ENCODE assay signal across 8 cellular contexts in genomic region chr12:111445311-111446043, GRCh38.
A peak's percentile ranks its signal among the peaks of the same experiment; 100 is the strongest.
DNase-seq lines count a peak whose midpoint lies in the region; ATAC-seq and TF ChIP-seq lines count a peak whose summit lies in the region.

No MANE protein-coding gene starts in this region.

- H3K9me3 Mint-ChIP-seq in nephron: no peaks in the 10 kb centered on the region

- ATAC-seq in HG03103 (IDR thresholded peaks at IDR 0.05; ENCODE audit: low read depth, unreplicated experiment) (peak; percentile 15), GM19467 (IDR thresholded peaks at IDR 0.05; ENCODE audit: unreplicated experiment) (no peak)

- peaks cover 27% of the 10 kb centered on the region for H3K4me1 ChIP-seq in DOHH2 (ENCODE audit: control insufficient read depth, low read length)

- peak overlapping the region; percentile 75 to 94 (median 84) for H3K27ac Mint-ChIP-seq in nephron

- H3K4me3 ChIP-seq in DOHH2 (ENCODE audit: low read length): no peak overlapping the region

- no peaks in the 10 kb centered on the region for H3K27me3 ChIP-seq in DOHH2 (ENCODE audit: control insufficient read depth, low read length)

- H3K9me3 ChIP-seq in DOHH2 (ENCODE audit: control insufficient read depth, insufficient read depth, low read length): no peaks in the 10 kb centered on the region

- no peaks in the 10 kb centered on the region for H3K27me3 Mint-ChIP-seq in nephron (ENCODE audit: low read depth)

- H3K36me3 ChIP-seq in DOHH2 (ENCODE audit: control insufficient read depth, low read length): peaks cover 75% of the 10 kb centered on the region

- TF ChIP-seq CTCF in DOHH2 (IDR thresholded peaks at IDR 0.05; ENCODE audit: low read depth, low read length, poor library complexity, severe bottlenecking) (no peak), nephron (IDR thresholded peaks at IDR 0.05; ENCODE audit: unreplicated experiment in 3 of 3) (no peak)

- H4K20me1 ChIP-seq in DOHH2 (ENCODE audit: control insufficient read depth, insufficient read depth, low read depth, low read length): peaks cover 12% of the 10 kb centered on the region

- peaks cover 46% of the 10 kb centered on the region for H3K36me3 Mint-ChIP-seq in nephron (ENCODE audit: low read depth)

- H3K4me2 ChIP-seq in DOHH2 (ENCODE audit: low read length): peak overlapping the region; percentile 32; the same call in 1 of the 2 replicates

- peaks cover 48% of the 10 kb centered on the region for H3K4me1 Mint-ChIP-seq in nephron

- DNase-seq in NK-92 (lab: John Stamatoyannopoulos, UW; ENCODE audit: unreplicated experiment) (no peak), C1 segment of cervical spinal cord (lab: John Stamatoyannopoulos, UW) (no peak), GDM1 (lab: John Stamatoyannopoulos, UW) (no peak)

- H3K79me2 ChIP-seq in DOHH2 (ENCODE audit: control insufficient read depth, low read length): peaks cover 13% of the 10 kb centered on the region

- no peak overlapping the region for H3K4me3 Mint-ChIP-seq in nephron

- H3K27ac ChIP-seq in DOHH2 (ENCODE audit: low read depth, low read length) (peak overlapping the region; percentile 29), cingulate gyrus (ENCODE audit: low read depth, low read length) (peak overlapping the region; percentile 65)

- H3K9me2 ChIP-seq in DOHH2 (replicated peaks; ENCODE audit: control insufficient read depth, low read length): no peaks in the 10 kb centered on the region

- peaks cover 3% of the 10 kb centered on the region for H3F3A ChIP-seq in DOHH2 (ENCODE audit: control insufficient read depth, insufficient read depth)
